ENCODE assay signal across 31 cellular contexts in genomic region chr6:154390034-154390433, GRCh38.
"Had no signal": no experiment of that assay in that cellular context is flagged by ENCODE, and none has a peak within 500 bp of the region (broad histone marks: within the 10 kb centered on the region; RNA-seq: fewer than 3 reads in every experiment).

No MANE protein-coding gene starts in this region.

- H3K4me1 Mint-ChIP-seq: memory B cell, natural killer cell, neural progenitor cell, T-helper 17 cell had no signal

- H3K4me3 ChIP-seq: gastrocnemius medialis, neural progenitor cell, psoas muscle, sigmoid colon, smooth muscle cell, testis, uterus had no signal

- ATAC-seq: activated CD8-positive, alpha-beta T cell treated with anti-CD3 and anti-CD28 coated beads for 36 hours; gastrocnemius medialis; natural killer cell; psoas muscle; T-helper 17 cell had no signal

- H3K4me3 Mint-ChIP-seq: activated CD8-positive, alpha-beta T cell treated with anti-CD3 and anti-CD28 coated beads for 36 hours; activated naive CD8-positive, alpha-beta T cell; activated T-cell treated with anti-CD3 and anti-CD28 coated beads, Interleukin-2, amount 50 U/mL, for 4 hours; memory B cell; natural killer cell; neural progenitor cell; T-helper 17 cell; type B pancreatic cell had no signal

- H3K27ac ChIP-seq: gastrocnemius medialis, neural progenitor cell, parathyroid adenoma, psoas muscle, sigmoid colon, testis, uterus, WERI-Rb-1 had no signal

- H3K36me3 Mint-ChIP-seq: activated naive CD8-positive, alpha-beta T cell; natural killer cell; neural progenitor cell had no signal

- H3K9me3 Mint-ChIP-seq: natural killer cell had no signal

- DNase-seq: activated CD4-positive, alpha-beta T cell treated with anti-CD3 and anti-CD28 coated beads, Interleukin-2, amount 50 U/mL, for 1 hour; activated CD4-positive, CD25-positive, alpha-beta regulatory T cell treated with anti-CD3 and anti-CD28 coated beads, Interleukin-2, amount 50 U/mL, for 72 hours; activated CD8-positive, alpha-beta T cell treated with anti-CD3 and anti-CD28 coated beads for 36 hours; activated effector memory CD4-positive, alpha-beta T cell treated with Interleukin-2 at 50 U/mL for 16 hours; activated naive CD4-positive, alpha-beta T cell treated with Interleukin-2 at 50 U/mL for 16 hours; activated T-cell treated with anti-CD3 and anti-CD28 coated beads, Interleukin-2, amount 50 U/mL, for 4 hours; anterior cingulate cortex; dermis blood vessel endothelial cell; effector memory CD4-positive, alpha-beta T cell; gastrocnemius medialis; glutamatergic neuron; islet precursor cell; natural killer cell; occipital lobe; psoas muscle; sigmoid colon; stimulated activated CD4-positive, alpha-beta T cell treated with anti-CD3 and anti-CD28 coated beads, Interleukin-1b, Interleukin-23, amount 100 ng/mL, for 48 hours; stimulated activated CD4-positive, alpha-beta T cell treated with anti-CD3 and anti-CD28 coated beads, Interleukin-4, amount 100 ng/mL, for 4 hours; stimulated activated CD8-positive, alpha-beta memory T cell treated with anti-CD3 and anti-CD28 coated beads, Interleukin-4, amount 100 ng/mL, for 48 hours; stimulated activated naive CD4-positive, alpha-beta T cell; T-helper 17 cell; T1000; testis; uterus; WERI-Rb-1 had no signal

- H3K27me3 ChIP-seq: gastrocnemius medialis, neural progenitor cell, sigmoid colon, testis, uterus had no signal

- H3K27me3 Mint-ChIP-seq: type B pancreatic cell had no signal

- H3K27ac Mint-ChIP-seq: activated CD8-positive, alpha-beta T cell treated with anti-CD3 and anti-CD28 coated beads for 36 hours; activated naive CD8-positive, alpha-beta T cell; memory B cell; natural killer cell; neural progenitor cell; T-helper 17 cell; type B pancreatic cell had no signal
